In the genomic region with DNA sequence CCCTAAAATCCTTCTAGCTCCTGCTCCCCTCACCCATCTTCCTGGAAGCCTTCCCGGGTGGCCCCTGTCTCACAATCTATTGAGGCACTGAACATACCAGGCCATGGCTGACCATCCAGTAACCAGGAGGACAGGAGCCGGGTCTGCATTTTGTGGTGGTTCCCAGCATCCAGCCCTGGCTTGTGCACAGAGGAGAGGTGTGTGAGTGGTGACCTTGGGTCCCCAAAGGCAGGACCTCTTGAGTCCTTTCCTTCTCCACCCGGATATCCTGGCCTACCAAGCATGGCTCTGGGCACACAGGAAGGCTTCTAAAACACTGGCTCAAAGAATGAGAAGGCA, we compare ENCODE assay signal across 10 cellular contexts. TPM values are rescaled to one million over a fixed set of nuclear protein-coding genes. Genes with fewer than 3 reads are reported as not detected.
DNase-seq lines count a peak whose midpoint lies in the region; ATAC-seq and TF ChIP-seq lines count a peak whose summit lies in the region.
"Had no signal": no experiment of that assay in that cellular context is flagged by ENCODE, and none has a peak within 500 bp of the region (broad histone marks: within the 10 kb centered on the region; RNA-seq: fewer than 3 reads in every experiment).

No MANE protein-coding gene starts in this region.

- H3K9me3 ChIP-seq in cardiac muscle cell (ENCODE audit: low read depth) (no peaks in the 10 kb centered on the region), adipocyte (ENCODE audit: control insufficient read depth, low read length) (no peaks in the 10 kb centered on the region), mucosa of rectum (ENCODE audit: control insufficient read depth in 2 of 2, low read length in 2 of 2) (no peaks in the 10 kb centered on the region), upper lobe of right lung (no peaks in the 10 kb centered on the region)

- TF ChIP-seq CTCF in cardiac muscle cell (IDR thresholded peaks at IDR 0.05; ENCODE audit: low read depth, low read length) (no peak), upper lobe of right lung (IDR thresholded peaks at IDR 0.05) (no peak)

- no peaks in the 10 kb centered on the region for H3K36me3 ChIP-seq in cardiac muscle cell
- no peaks in the 10 kb centered on the region for H3K36me3 ChIP-seq in adipocyte (ENCODE audit: control insufficient read depth, insufficient read depth, low read length, severe bottlenecking)
- H3K36me3 ChIP-seq in mucosa of rectum (ENCODE audit: control insufficient read depth in 2 of 2, insufficient read depth in 2 of 2, low read length in 2 of 2) = peaks cover 7 to 14% of the 10 kb centered on the region in 2 donors
- no peaks in the 10 kb centered on the region for H3K36me3 ChIP-seq in upper lobe of right lung

- ATAC-seq in upper lobe of right lung = no peak
- no peak for ATAC-seq in HG03342 (IDR thresholded peaks at IDR 0.05; ENCODE audit: unreplicated experiment)

- H3K27me3 ChIP-seq in cardiac muscle cell (no peaks in the 10 kb centered on the region), adipocyte (replicated peaks; ENCODE audit: control insufficient read depth, insufficient read depth, low read length) (no peaks in the 10 kb centered on the region), mucosa of rectum (ENCODE audit: control insufficient read depth in 2 of 2, insufficient read depth in 2 of 2, low read length in 2 of 2) (no peaks in the 10 kb centered on the region), upper lobe of right lung (no peaks in the 10 kb centered on the region)

- no peak overlapping the region for H3K4me3 ChIP-seq in cardiac muscle cell
- no peak overlapping the region for H3K4me3 ChIP-seq in adipocyte (ENCODE audit: low read length)
- peak overlapping the region; percentile 49 to 60 for H3K4me3 ChIP-seq in mucosa of rectum (ENCODE audit: low read length in 2 of 2)
- peak overlapping the region; percentile 29 for H3K4me3 ChIP-seq in upper lobe of right lung

- H3K4me1 ChIP-seq in cardiac muscle cell (ENCODE audit: low read depth) (peaks cover 33% of the 10 kb centered on the region), adipocyte (ENCODE audit: control insufficient read depth, insufficient read depth, low read length) (peaks cover 26% of the 10 kb centered on the region), mucosa of rectum (ENCODE audit: control insufficient read depth in 2 of 2, insufficient read depth in 2 of 2, low read length in 2 of 2) (peaks cover 70 to 82% of the 10 kb centered on the region in 2 donors), upper lobe of right lung (peaks cover 87% of the 10 kb centered on the region)

- H3K9ac ChIP-seq in adipocyte (ENCODE audit: low read length) (peak overlapping the region; percentile 61), mucosa of rectum (ENCODE audit: low read depth in 1 of 2, low read length in 2 of 2) (peak overlapping the region; percentile 63 to 68)

- DNase-seq in cardiac muscle cell (ENCODE audit: low read depth in 1 of 2, low spot score in 1 of 2) (no peak), cardiac septum (ENCODE audit: low spot score) (no peak), adipocyte (ENCODE audit: low read depth) (no peak), upper lobe of right lung (no peak), globus pallidus (ENCODE audit: low spot score) (no peak)
- no peak for DNase-seq in stimulated activated CD4-positive, alpha-beta T cell treated with anti-CD3 and anti-CD28 coated beads, Interleukin-4, amount 100 ng/mL, for 24 hours

- H3K27ac ChIP-seq in cardiac muscle cell (peak overlapping the region; percentile 85), mucosa of rectum (ENCODE audit: low read depth in 2 of 2, low read length in 2 of 2) (peak overlapping the region; percentile 79 to 86), upper lobe of right lung (peak overlapping the region; percentile 84)

- intact Hi-C loops in cardiac septum (cut with DNase I) (loop anchor here (5.0 kb wide), 1 partner anchor 113 kb away; no protein-coding TSS in a partner anchor), upper lobe of right lung (cut with DNase I) (no loop called here)

RNA-seq across cellular contexts. Expression of a gene that starts 7.8 kb away (rescaled TPM):
- total RNA-seq in cardiac muscle cell (42.4 and 43.1 TPM in 2 replicates), cardiac septum (29.5 TPM), upper lobe of right lung (65.6 TPM)
- 26.2 and 30.3 TPM in 2 replicates for polyA plus RNA-seq in cardiac muscle cell

RNA-seq across cellular contexts. Expression of a gene that starts 22.9 kb away (rescaled TPM):
- total RNA-seq in cardiac muscle cell (not detected in 2 replicates), cardiac septum (7.9 TPM), upper lobe of right lung (not detected)
- polyA plus RNA-seq in cardiac muscle cell = not detected in 2 replicates
- total RNA-seq: epithelial cell of proximal tubule, sciatic nerve had no signal

RNA-seq across cellular contexts. Expression of a gene that starts 36.7 kb away (rescaled TPM):
- total RNA-seq in cardiac muscle cell = not detected in 2 replicates
- polyA plus RNA-seq in cardiac muscle cell = not detected in 2 replicates
- total RNA-seq in cardiac septum = 0.67 TPM
- total RNA-seq in upper lobe of right lung = not detected
- total RNA-seq: epithelial cell of proximal tubule, sciatic nerve had no signal

RNA-seq across cellular contexts. Expression of a gene that starts 41.1 kb away (rescaled TPM):
- total RNA-seq in cardiac muscle cell = not detected in 2 replicates
- polyA plus RNA-seq in cardiac muscle cell = not detected in 2 replicates
- total RNA-seq in cardiac septum = not detected
- 0.32 TPM for total RNA-seq in upper lobe of right lung
- total RNA-seq: epithelial cell of proximal tubule, sciatic nerve had no signal

RNA-seq across cellular contexts. Expression of a gene that starts 53.2 kb away (rescaled TPM):
- total RNA-seq in cardiac muscle cell = 39.5 and 52.4 TPM in 2 replicates
- polyA plus RNA-seq in cardiac muscle cell = 40.0 and 54.6 TPM in 2 replicates
- total RNA-seq in cardiac septum = 25.6 TPM
- total RNA-seq in upper lobe of right lung = 43.9 TPM

Comparison
In these comparisons a context has a peak if more than half of its experiments do, and no peak if none do; other contexts are left out.
1. H3K4me3 ChIP-seq: peak in mucosa of rectum (2 of 2) and upper lobe of right lung (single experiment); none in cardiac muscle cell (single experiment) and adipocyte (single experiment).
2. Peak in every context shown above with its lines, with median percentiles within 50 percentile points of each other: H3K27ac ChIP-seq.